Comparison of ENCODE assay signal across 1 cellular context in genomic region chr2:101698419-101699190, GRCh38.
A peak's percentile ranks its signal among the peaks of the same experiment; 100 is the strongest.
TF ChIP-seq lines count a peak whose summit lies in the region.

No MANE protein-coding gene starts in this region.

TF ChIP-seq in HEK293, 187 proteins besides CTCF, POLR2A, EP300 and RAD21 (continued from another document):
- TF ChIP-seq, protein P1, sequence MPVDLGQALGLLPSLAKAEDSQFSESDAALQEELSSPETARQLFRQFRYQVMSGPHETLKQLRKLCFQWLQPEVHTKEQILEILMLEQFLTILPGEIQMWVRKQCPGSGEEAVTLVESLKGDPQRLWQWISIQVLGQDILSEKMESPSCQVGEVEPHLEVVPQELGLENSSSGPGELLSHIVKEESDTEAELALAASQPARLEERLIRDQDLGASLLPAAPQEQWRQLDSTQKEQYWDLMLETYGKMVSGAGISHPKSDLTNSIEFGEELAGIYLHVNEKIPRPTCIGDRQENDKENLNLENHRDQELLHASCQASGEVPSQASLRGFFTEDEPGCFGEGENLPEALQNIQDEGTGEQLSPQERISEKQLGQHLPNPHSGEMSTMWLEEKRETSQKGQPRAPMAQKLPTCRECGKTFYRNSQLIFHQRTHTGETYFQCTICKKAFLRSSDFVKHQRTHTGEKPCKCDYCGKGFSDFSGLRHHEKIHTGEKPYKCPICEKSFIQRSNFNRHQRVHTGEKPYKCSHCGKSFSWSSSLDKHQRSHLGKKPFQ (tag by site-specific recombination; IDR thresholded peaks at IDR 0.05): no peak
- TF ChIP-seq REPIN1 (tag by site-specific recombination; IDR thresholded peaks at IDR 0.05; ENCODE audit: low read depth) (no peak), HOXC10 (CRISPR knock-in tag; IDR thresholded peaks at IDR 0.05) (no peak), ZNF747 (tag by site-specific recombination; IDR thresholded peaks at IDR 0.05) (no peak), INSM2 (tag by site-specific recombination; IDR thresholded peaks at IDR 0.05) (no peak), ZNF248 (tag by site-specific recombination; IDR thresholded peaks at IDR 0.05) (no peak), ZNF558 (tag by site-specific recombination; IDR thresholded peaks at IDR 0.05) (no peak), ZNF10 (tag by site-specific recombination; IDR thresholded peaks at IDR 0.05) (no peak), ZNF670 (tag by site-specific recombination; IDR thresholded peaks at IDR 0.05; ENCODE audit: low read depth) (no peak), FEZF1 (tag by site-specific recombination; IDR thresholded peaks at IDR 0.05) (no peak), ZNF624 (tag by site-specific recombination; IDR thresholded peaks at IDR 0.05) (no peak), IKZF3 (tag by site-specific recombination; IDR thresholded peaks at IDR 0.05) (0 out of 2 replicates have a peak, but pooled peaks have one; percentile 18), ZNF610 (tag by site-specific recombination; IDR thresholded peaks at IDR 0.05; ENCODE audit: borderline replicate concordance) (no peak), ZNF292 (tag by site-specific recombination; IDR thresholded peaks at IDR 0.05; ENCODE audit: borderline replicate concordance, low read depth) (no peak), YY1 (tag by site-specific recombination; IDR thresholded peaks at IDR 0.05) (no peak), ZNF121 (tag by site-specific recombination; IDR thresholded peaks at IDR 0.05) (no peak), ZNF146 (tag by site-specific recombination; IDR thresholded peaks at IDR 0.05) (no peak)
- TF ChIP-seq, protein P2, sequence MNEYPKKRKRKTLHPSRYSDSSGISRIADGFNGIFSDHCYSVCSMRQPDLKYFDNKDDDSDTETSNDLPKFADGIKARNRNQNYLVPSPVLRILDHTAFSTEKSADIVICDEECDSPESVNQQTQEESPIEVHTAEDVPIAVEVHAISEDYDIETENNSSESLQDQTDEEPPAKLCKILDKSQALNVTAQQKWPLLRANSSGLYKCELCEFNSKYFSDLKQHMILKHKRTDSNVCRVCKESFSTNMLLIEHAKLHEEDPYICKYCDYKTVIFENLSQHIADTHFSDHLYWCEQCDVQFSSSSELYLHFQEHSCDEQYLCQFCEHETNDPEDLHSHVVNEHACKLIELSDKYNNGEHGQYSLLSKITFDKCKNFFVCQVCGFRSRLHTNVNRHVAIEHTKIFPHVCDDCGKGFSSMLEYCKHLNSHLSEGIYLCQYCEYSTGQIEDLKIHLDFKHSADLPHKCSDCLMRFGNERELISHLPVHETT (tag by site-specific recombination; IDR thresholded peaks at IDR 0.05): no peak
- TF ChIP-seq, protein P3, sequence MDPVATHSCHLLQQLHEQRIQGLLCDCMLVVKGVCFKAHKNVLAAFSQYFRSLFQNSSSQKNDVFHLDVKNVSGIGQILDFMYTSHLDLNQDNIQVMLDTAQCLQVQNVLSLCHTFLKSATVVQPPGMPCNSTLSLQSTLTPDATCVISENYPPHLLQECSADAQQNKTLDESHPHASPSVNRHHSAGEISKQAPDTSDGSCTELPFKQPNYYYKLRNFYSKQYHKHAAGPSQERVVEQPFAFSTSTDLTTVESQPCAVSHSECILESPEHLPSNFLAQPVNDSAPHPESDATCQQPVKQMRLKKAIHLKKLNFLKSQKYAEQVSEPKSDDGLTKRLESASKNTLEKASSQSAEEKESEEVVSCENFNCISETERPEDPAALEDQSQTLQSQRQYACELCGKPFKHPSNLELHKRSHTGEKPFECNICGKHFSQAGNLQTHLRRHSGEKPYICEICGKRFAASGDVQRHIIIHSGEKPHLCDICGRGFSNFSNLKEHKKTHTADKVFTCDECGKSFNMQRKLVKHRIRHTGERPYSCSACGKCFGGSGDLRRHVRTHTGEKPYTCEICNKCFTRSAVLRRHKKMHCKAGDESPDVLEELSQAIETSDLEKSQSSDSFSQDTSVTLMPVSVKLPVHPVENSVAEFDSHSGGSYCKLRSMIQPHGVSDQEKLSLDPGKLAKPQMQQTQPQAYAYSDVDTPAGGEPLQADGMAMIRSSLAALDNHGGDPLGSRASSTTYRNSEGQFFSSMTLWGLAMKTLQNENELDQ (tag by site-specific recombination; IDR thresholded peaks at IDR 0.05; ENCODE audit: low read depth): no peak
- TF ChIP-seq, protein P4, sequence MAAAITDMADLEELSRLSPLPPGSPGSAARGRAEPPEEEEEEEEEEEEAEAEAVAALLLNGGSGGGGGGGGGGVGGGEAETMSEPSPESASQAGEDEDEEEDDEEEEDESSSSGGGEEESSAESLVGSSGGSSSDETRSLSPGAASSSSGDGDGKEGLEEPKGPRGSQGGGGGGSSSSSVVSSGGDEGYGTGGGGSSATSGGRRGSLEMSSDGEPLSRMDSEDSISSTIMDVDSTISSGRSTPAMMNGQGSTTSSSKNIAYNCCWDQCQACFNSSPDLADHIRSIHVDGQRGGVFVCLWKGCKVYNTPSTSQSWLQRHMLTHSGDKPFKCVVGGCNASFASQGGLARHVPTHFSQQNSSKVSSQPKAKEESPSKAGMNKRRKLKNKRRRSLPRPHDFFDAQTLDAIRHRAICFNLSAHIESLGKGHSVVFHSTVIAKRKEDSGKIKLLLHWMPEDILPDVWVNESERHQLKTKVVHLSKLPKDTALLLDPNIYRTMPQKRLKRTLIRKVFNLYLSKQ (tag by site-specific recombination; IDR thresholded peaks at IDR 0.05; ENCODE audit: borderline replicate concordance): no peak
- TF ChIP-seq, protein P5, sequence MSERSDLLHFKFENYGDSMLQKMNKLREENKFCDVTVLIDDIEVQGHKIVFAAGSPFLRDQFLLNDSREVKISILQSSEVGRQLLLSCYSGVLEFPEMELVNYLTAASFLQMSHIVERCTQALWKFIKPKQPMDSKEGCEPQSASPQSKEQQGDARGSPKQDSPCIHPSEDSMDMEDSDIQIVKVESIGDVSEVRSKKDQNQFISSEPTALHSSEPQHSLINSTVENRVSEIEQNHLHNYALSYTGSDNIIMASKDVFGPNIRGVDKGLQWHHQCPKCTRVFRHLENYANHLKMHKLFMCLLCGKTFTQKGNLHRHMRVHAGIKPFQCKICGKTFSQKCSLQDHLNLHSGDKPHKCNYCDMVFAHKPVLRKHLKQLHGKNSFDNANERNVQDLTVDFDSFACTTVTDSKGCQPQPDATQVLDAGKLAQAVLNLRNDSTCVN (tag by site-specific recombination; optimal IDR thresholded peaks at IDR 0.05): peak; percentile 43
